1 cellular context compared by ENCODE assay signal in genomic region chr15:65796610-65797012, GRCh38.
TF ChIP-seq lines count a peak whose summit lies in the region.

No MANE protein-coding gene starts in this region.

TF ChIP-seq in GM23338, 12 proteins besides CTCF, POLR2A, EP300 and RAD21 (continued from another document):
- no peak for TF ChIP-seq STAT1 (IDR thresholded peaks at IDR 0.05; ENCODE audit: unreplicated experiment)
TF ChIP-seq in GM23338: peak in this region for 0.
